Comparison of ENCODE assay signal across 8 cellular contexts in the genomic region with DNA sequence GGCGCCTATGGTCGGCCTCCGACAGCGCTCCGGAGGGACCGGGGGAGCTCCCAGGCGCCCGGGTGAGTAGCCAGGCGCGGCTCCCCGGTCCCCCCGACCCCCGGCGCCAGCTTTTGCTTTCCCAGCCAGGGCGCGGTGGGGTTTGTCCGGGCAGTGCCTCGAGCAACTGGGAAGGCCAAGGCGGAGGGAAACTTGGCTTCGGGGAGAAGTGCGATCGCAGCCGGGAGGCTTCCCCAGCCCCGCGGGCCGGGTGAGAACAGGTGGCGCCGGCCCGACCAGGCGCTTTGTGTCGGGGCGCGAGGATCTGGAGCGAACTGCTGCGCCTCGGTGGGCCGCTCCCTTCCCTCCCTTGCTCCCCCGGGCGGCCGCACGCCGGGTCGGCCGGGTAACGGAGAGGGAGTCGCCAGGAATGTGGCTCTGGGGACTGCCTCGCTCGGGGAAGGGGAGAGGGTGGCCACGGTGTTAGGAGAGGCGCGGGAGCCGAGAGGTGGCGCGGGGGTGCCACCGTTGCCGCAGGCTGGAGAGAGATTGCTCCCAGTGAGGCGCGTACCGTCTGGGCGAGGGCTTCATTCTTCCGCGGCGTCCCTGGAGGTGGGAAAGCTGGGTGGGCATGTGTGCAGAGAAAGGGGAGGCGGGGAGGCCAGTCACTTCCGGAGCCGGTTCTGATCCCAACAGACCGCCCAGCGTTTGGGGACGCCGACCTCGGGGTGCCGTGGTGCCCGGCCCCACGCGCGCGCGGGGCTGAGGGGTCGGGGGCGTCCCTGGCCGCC. TPM values are rescaled to one million over a fixed set of nuclear protein-coding genes. Genes with fewer than 3 reads are reported as not detected.
A peak's percentile ranks its signal among the peaks of the same experiment; 100 is the strongest.
DNase-seq lines count a peak whose midpoint lies in the region; ATAC-seq, FAIRE-seq and TF ChIP-seq lines count a peak whose summit lies in the region.

No MANE protein-coding gene starts in this region.

- H3K9me1 ChIP-seq in K562 (ENCODE audit: control insufficient read depth, insufficient read depth, low read length): no peaks in the 10 kb centered on the region

- H3K4me3 ChIP-seq in MG63 (peak overlapping the region; percentile 82), K562 (peak overlapping the region; percentile 50), gastrocnemius medialis (peak overlapping the region; percentile 66 to 76 (median 72))

- H3K27ac ChIP-seq in K562 (ENCODE audit: extremely low read depth, low read depth, low read length) (peak overlapping the region; percentile 43; the same call in 2 of the 3 replicates), gastrocnemius medialis (peak overlapping the region; percentile 7 to 62 (median 44))

- TF ChIP-seq CTCF in K562 (IDR thresholded peaks at IDR 0.05 in 2 of 3, conservative IDR thresholded peaks at IDR 0.05 in 1 of 3; ENCODE audit: insufficient read depth in 2 of 3, low read depth in 1 of 3, low read length in 3 of 3) (peak in 2 of 3 experiments; percentile 15 to 25; a peak in 2 of 6 replicates), gastrocnemius medialis (IDR thresholded peaks at IDR 0.05 in 4 of 5, conservative IDR thresholded peaks at IDR 0.05 in 1 of 5) (no peak)

- peaks cover 58% of the 10 kb centered on the region for H3K27me3 Mint-ChIP-seq in T-helper 17 cell

- no peak for FAIRE-seq in K562 (lab: Jason Lieb, UNC)

- intact Hi-C loops in K562 (cut with micrococcal nuclease): loop anchor here (2.0 to 10.0 kb wide), 2 partner anchors 161 to 167 kb away; no protein-coding TSS in a partner anchor
- intact Hi-C loops in gastrocnemius medialis (cut with DNase I; ENCODE audit: low total_unique reads): loop anchor here (5.0 kb wide), 2 partner anchors 161 to 164 kb away; no protein-coding TSS in a partner anchor

- H3K4me2 ChIP-seq in K562 (ENCODE audit: insufficient read depth, low read length): peak overlapping the region; percentile 89

- in situ Hi-C loops in K562 (cut with MboI): no loop called here
- in situ Hi-C loops in gastrocnemius medialis (cut with MboI; ENCODE audit: low sequenced_read_pairs in 4 of 4): no loop called here

- no peaks in the 10 kb centered on the region for H4K20me1 ChIP-seq in K562 (replicated peaks; ENCODE audit: control insufficient read depth, insufficient read depth, low read length)

- peaks cover 2% of the 10 kb centered on the region for H3K4me1 Mint-ChIP-seq in T-helper 17 cell

- no peak overlapping the region for H3K4me3 Mint-ChIP-seq in T-helper 17 cell

- TF ChIP-seq EP300 in K562 (IDR thresholded peaks at IDR 0.05; ENCODE audit: low read length): no peak

- H3K27ac Mint-ChIP-seq in T-helper 17 cell: no peak overlapping the region

- no peaks in the 10 kb centered on the region for H3K9me3 ChIP-seq in MG63
- no peaks in the 10 kb centered on the region for H3K9me3 ChIP-seq in K562 (replicated peaks; ENCODE audit: control insufficient read depth, insufficient read depth, low read depth, low read length)
- no peaks in the 10 kb centered on the region for H3K9me3 ChIP-seq in gastrocnemius medialis
- H3K9me3 ChIP-seq in T-helper 17 cell (ENCODE audit: control insufficient read depth, low read length, poor library complexity, severe bottlenecking): no peaks in the 10 kb centered on the region

- peak overlapping the region; percentile 80 for H2AFZ ChIP-seq in K562 (ENCODE audit: low read depth, low read length)

- TF ChIP-seq RAD21 in K562 (CRISPR knock-in tag; conservative IDR thresholded peaks at IDR 0.05 in 1 of 2, IDR thresholded peaks at IDR 0.05 in 1 of 2): peak; percentile 24 to 33; a peak in 3 of 4 replicates

- ATAC-seq in GM21360 (IDR thresholded peaks at IDR 0.05; ENCODE audit: unreplicated experiment) (peak; percentile 14), K562 (peak; percentile 79), gastrocnemius medialis (peak; percentile 25 to 40), GM21786 (IDR thresholded peaks at IDR 0.05; ENCODE audit: unreplicated experiment) (no peak), T-helper 17 cell (no peak)

- peak; percentile 10 for DNase-seq in DMS53 treated with DMSO at 0.1 percent for 48 hours (lab: John Stamatoyannopoulos, UW; ENCODE audit: unreplicated experiment)
- peak; percentile 47 for DNase-seq in MG63
- peak; percentile 49 to 55 (median 52) for DNase-seq in K562 (ENCODE audit: extremely low read depth in 1 of 4, low spot score in 3 of 4)
- DNase-seq in iPS-NIHi7 (ENCODE audit: extremely low spot score): peak; percentile 73
- DNase-seq in gastrocnemius medialis: no peak
- no peak for DNase-seq in T-helper 17 cell

- no TSS peak for BruUV-seq in K562 (replicated peaks; lab: Mats Ljungman, UMichigan)

- peak overlapping the region; percentile 68 to 94 for H3K9ac ChIP-seq in K562 (ENCODE audit: insufficient read depth in 1 of 2, low read depth in 2 of 2, low read length in 2 of 2)

- WGBS in K562 (ENCODE audit: insufficient coverage, low coverage, missing lambda C conversion rate): 0% methylated on average over 20 of the region's 81 CpGs

- H3K36me3 ChIP-seq in MG63: peaks cover 33% of the 10 kb centered on the region
- H3K36me3 ChIP-seq in K562 (ENCODE audit: control insufficient read depth, insufficient read depth, low read length): peaks cover 29% of the 10 kb centered on the region; the same call in 1 of the 3 replicates
- H3K36me3 ChIP-seq in gastrocnemius medialis: no peaks in the 10 kb centered on the region

- POLR2A ChIA-PET in K562 (lab: Yijun Ruan, JAX): interaction anchor here (1.0 to 1.9 kb wide), 5 partner anchors 11 to 160 kb away, joined by 3 to 9 read pairs (median 5); no protein-coding TSS in a partner anchor

- H3K36me3 Mint-ChIP-seq in T-helper 17 cell (ENCODE audit: low read depth): peaks cover 4% of the 10 kb centered on the region

- no peak for TF ChIP-seq POLR2A in K562 (conservative IDR thresholded peaks at IDR 0.05)
- no peak for TF ChIP-seq POLR2A in gastrocnemius medialis (IDR thresholded peaks at IDR 0.05)

- CTCF ChIA-PET in K562 (lab: Yijun Ruan, JAX; ENCODE audit: low intra/inter-chr PET ratio): no interaction called here

- peaks cover 51% of the 10 kb centered on the region for H3K79me2 ChIP-seq in K562 (ENCODE audit: control insufficient read depth, insufficient read depth, low read length)

- H3K27me3 ChIP-seq in MG63 (no peaks in the 10 kb centered on the region), K562 (ENCODE audit: control insufficient read depth in 2 of 2, insufficient read depth in 2 of 2, low read length in 2 of 2) (no peaks in the 10 kb centered on the region), gastrocnemius medialis (peaks cover 0 to 4% (median 2%) of the 10 kb centered on the region in 3 donors)

- peaks cover 17 to 25% of the 10 kb centered on the region in 2 experiments; a peak in 4 of 5 replicates for H3K4me1 ChIP-seq in K562 (replicated peaks in 1 of 2; ENCODE audit: control insufficient read depth in 2 of 2, insufficient read depth in 2 of 2, low read length in 2 of 2)
- H3K4me1 ChIP-seq in gastrocnemius medialis: peaks cover 6 to 18% of the 10 kb centered on the region in 2 donors

TF ChIP-seq in K562, 482 proteins besides CTCF, POLR2A, EP300 and RAD21 (continues in another document):
- no peak for TF ChIP-seq PHF20 (IDR thresholded peaks at IDR 0.05; ENCODE audit: partially characterized antibody)
- TF ChIP-seq PYGO2 (tag; IDR thresholded peaks at IDR 0.05): no peak
- no peak for TF ChIP-seq STAT5A (IDR thresholded peaks at IDR 0.05; ENCODE audit: borderline replicate concordance, low read length)
- TF ChIP-seq GATAD2B (IDR thresholded peaks at IDR 0.05; ENCODE audit: borderline replicate concordance): no peak
- TF ChIP-seq LCOR (CRISPR knock-in tag; IDR thresholded peaks at IDR 0.05): no peak
- no peak for TF ChIP-seq GTF2F1 (IDR thresholded peaks at IDR 0.05; ENCODE audit: low read depth, low read length)
- TF ChIP-seq CXXC5 (CRISPR knock-in tag; IDR thresholded peaks at IDR 0.05): peak; percentile 36

RNA-seq across cellular contexts. Expression of gene DAPK1, which starts 0.6 kb away (rescaled TPM):
- total RNA-seq in MG63 (2014; rRNA removed; shearing (Covaris generic); ENCODE audit: low replicate concordance): 36.4 and 44.6 TPM in 2 replicates
- total RNA-seq in K562 (2011; cell fraction: chromatin; rRNA removed; ENCODE audit: low replicate concordance): 163 and 217 TPM in 2 replicates
- 76.1 and 78.2 TPM in 2 replicates for total RNA-seq in K562 (2011; cell fraction: nucleolus; rRNA removed)
- 82.8 and 97.2 TPM in 2 replicates for total RNA-seq in K562 (2011; cell fraction: nucleoplasm; rRNA removed)
- 13.3 and 16.5 TPM in 2 replicates for total RNA-seq in K562 (2014; rRNA removed)
- 11.7 and 13.4 TPM in 2 replicates for total RNA-seq in K562 (2014; rRNA removed; fragmentation: Illumina TruSeq; extraction: Trizol)
- 13.8 and 18.3 TPM in 2 replicates for total RNA-seq in K562 (2015; rRNA removed; fragmentation: Illumina TruSeq; extraction: Trizol)
- total RNA-seq in K562 (2021): 24.4 and 27.5 TPM in 2 replicates
- polyA plus RNA-seq in K562 (2011; rRNA removed): 26.4 and 28.2 TPM in 2 replicates
- polyA plus RNA-seq in K562 (2011; cell fraction: cytosol; rRNA removed): 15.2 and 15.5 TPM in 2 replicates
- polyA plus RNA-seq in K562 (2011; cell fraction: nucleus; rRNA removed): 89.0 and 97.1 TPM in 2 replicates
- 19.8 and 27.2 TPM in 2 replicates for polyA plus RNA-seq in K562 (2012)
- 15.8 and 16.5 TPM in 2 replicates for polyA plus RNA-seq in K562 (2014; fragmentation: Illumina TruSeq; extraction: Trizol)
- polyA plus RNA-seq in K562 (2014; fragmentation: Nextera tagmentation; extraction: Ambion mirVana): 1 to 10 TPM; 1.7 to 2.3 TPM
- 14.3 and 17.9 TPM in 2 replicates for polyA plus RNA-seq in K562 (2014; rRNA removed)
- polyA minus RNA-seq in K562 (2011; rRNA and poly(A)+ RNA removed): 53.9 and 65.5 TPM in 2 replicates
- 19.3 and 20.4 TPM in 2 replicates for polyA minus RNA-seq in K562 (2011; cell fraction: cytosol; rRNA and poly(A)+ RNA removed)
- polyA minus RNA-seq in K562 (2011; cell fraction: nucleus; rRNA and poly(A)+ RNA removed): 82.0 and 106 TPM in 2 replicates
- total RNA-seq in gastrocnemius medialis: 1 to 10 TPM; 1.2 to 4.3 (median 2.7) TPM
- 1 to 10 TPM; 1.7 to 3.2 TPM for total RNA-seq in T-helper 17 cell

Comparison
In these comparisons a context has a peak if more than half of its experiments do, and no peak if none do; other contexts are left out.
1. DNase-seq: peak in DMS53 treated with DMSO at 0.1 percent for 48 hours (single experiment), MG63 (single experiment), K562 (4 of 4) and iPS-NIHi7 (single experiment); none in gastrocnemius medialis (0 of 2) and T-helper 17 cell (0 of 3).
2. ATAC-seq: peak in GM21360 (single experiment), K562 (single experiment) and gastrocnemius medialis (2 of 2); none in GM21786 (single experiment) and T-helper 17 cell (single experiment).
3. CTCF ChIP-seq: peak in K562 (2 of 3); none in gastrocnemius medialis (0 of 5).
4. Peak in every context shown above with its lines, with median percentiles within 50 percentile points of each other: H3K4me3 ChIP-seq.